Comparison of ENCODE assay signal across 27 cellular contexts in the genomic region with DNA sequence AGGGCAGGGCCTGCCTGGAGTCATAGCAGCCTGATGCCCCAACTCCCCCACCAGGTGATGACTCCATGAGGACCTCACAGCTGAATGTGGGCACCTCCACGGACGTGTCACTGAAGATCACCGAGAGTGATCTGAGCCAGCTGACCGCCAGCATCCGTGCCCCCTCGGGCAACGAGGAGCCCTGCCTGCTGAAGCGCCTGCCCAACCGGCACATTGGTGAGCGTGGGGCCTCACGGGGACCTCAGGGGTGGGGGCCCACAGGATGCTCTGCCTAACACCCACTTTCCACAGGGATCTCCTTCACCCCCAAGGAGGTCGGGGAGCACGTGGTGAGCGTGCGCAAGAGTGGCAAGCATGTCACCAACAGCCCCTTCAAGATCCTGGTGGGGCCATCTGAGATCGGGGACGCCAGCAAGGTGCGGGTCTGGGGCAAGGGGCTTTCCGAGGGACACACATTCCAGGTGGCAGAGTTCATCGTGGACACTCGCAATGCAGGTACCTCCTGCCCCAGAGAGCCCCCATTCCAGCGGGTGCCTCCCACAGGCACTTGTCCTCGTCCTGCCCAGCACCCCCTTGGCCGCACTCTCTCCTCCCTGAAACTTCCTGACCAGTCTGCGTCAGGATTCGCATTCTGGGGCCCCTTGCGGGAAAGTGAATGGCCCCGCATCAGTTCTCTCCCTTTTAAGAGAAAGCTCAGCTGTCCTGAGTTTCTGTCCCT. TPM values are rescaled to one million over a fixed set of nuclear protein-coding genes. Genes with fewer than 3 reads are reported as not detected.
"Had no signal": no experiment of that assay in that cellular context is flagged by ENCODE, and none has a peak within 500 bp of the region (broad histone marks: within the 10 kb centered on the region; RNA-seq: fewer than 3 reads in every experiment).

No MANE protein-coding gene starts in this region.

- H3K27me3 Mint-ChIP-seq: stimulated activated naive CD8-positive, alpha-beta T cell treated with anti-CD3 and anti-CD28 coated beads, Interleukin-15, Interleukin-2, amounts not matched to agents 100 ng/mL and 50 ng/mL, for 24 hours had no signal

- H3K27me3 ChIP-seq: heart left ventricle, pancreas, right atrium auricular region, suprapubic skin, transverse colon, upper lobe of right lung, uterus had no signal

- H3K27ac Mint-ChIP-seq: effector memory CD8-positive, alpha-beta T cell; immature natural killer cell; natural killer cell; stimulated activated naive B cell treated with anti-CD40 and anti-IgM and Interleukin-4, amounts not matched to agents 10 μg/mL and 1 μg/mL and 100 μg/mL, for 72 hours; stimulated activated naive CD8-positive, alpha-beta T cell treated with anti-CD3 and anti-CD28 coated beads, Interleukin-15, Interleukin-2, amounts not matched to agents 100 ng/mL and 50 ng/mL, for 24 hours had no signal

- H3K4me3 ChIP-seq: heart left ventricle, lower lobe of right lung, pancreas, right atrium auricular region, skin epidermis, spleen, suprapubic skin, transverse colon, upper lobe of right lung, uterus had no signal

- H3K9me3 ChIP-seq: heart left ventricle, lower lobe of right lung, pancreas, right atrium auricular region, spleen, suprapubic skin, transverse colon, upper lobe of right lung, uterus had no signal

- FAIRE-seq: endometrium, frontal cortex, pancreas had no signal

- H3K9me3 Mint-ChIP-seq: effector memory CD8-positive, alpha-beta T cell; immature natural killer cell; natural killer cell; stimulated activated naive B cell treated with anti-CD40 and anti-IgM and Interleukin-4, amounts not matched to agents 10 μg/mL and 1 μg/mL and 100 μg/mL, for 72 hours; stimulated activated naive CD8-positive, alpha-beta T cell treated with anti-CD3 and anti-CD28 coated beads, Interleukin-15, Interleukin-2, amounts not matched to agents 100 ng/mL and 50 ng/mL, for 24 hours had no signal

- H3K36me3 ChIP-seq: lower lobe of right lung, pancreas, spleen, transverse colon, upper lobe of right lung, uterus had no signal

- DNase-seq: cerebellar nuclear complex; cortex of kidney; effector memory CD8-positive, alpha-beta T cell; erythroblast; heart left ventricle; hypothalamus; immature natural killer cell; islet precursor cell; left ventricle myocardium superior; lower lobe of right lung; natural killer cell; occipital lobe; pancreas; spleen; stimulated activated naive B cell treated with anti-CD40 and anti-IgM and Interleukin-4, amounts not matched to agents 10 μg/mL and 1 μg/mL and 100 μg/mL, for 72 hours; transverse colon; upper lobe of right lung; uterus had no signal

- H3K4me1 ChIP-seq: lower lobe of right lung, pancreas, right atrium auricular region, spleen, upper lobe of right lung had no signal

- H3K4me3 Mint-ChIP-seq: effector memory CD8-positive, alpha-beta T cell; immature natural killer cell; natural killer cell; stimulated activated naive B cell treated with anti-CD40 and anti-IgM and Interleukin-4, amounts not matched to agents 10 μg/mL and 1 μg/mL and 100 μg/mL, for 72 hours; stimulated activated naive CD8-positive, alpha-beta T cell treated with anti-CD3 and anti-CD28 coated beads, Interleukin-15, Interleukin-2, amounts not matched to agents 100 ng/mL and 50 ng/mL, for 24 hours had no signal

- H3K4me1 Mint-ChIP-seq: immature natural killer cell; natural killer cell; stimulated activated naive B cell treated with anti-CD40 and anti-IgM and Interleukin-4, amounts not matched to agents 10 μg/mL and 1 μg/mL and 100 μg/mL, for 72 hours had no signal

- H3K27ac ChIP-seq: lower lobe of right lung, pancreas, right atrium auricular region, skin epidermis, spleen, suprapubic skin, transverse colon, upper lobe of right lung, uterus had no signal

- ATAC-seq: effector memory CD8-positive, alpha-beta T cell; heart left ventricle; left ventricle myocardium superior; lower lobe of right lung; natural killer cell; pancreas; sciatic nerve; stimulated activated naive B cell treated with anti-CD40 and anti-IgM and Interleukin-4, amounts not matched to agents 10 μg/mL and 1 μg/mL and 100 μg/mL, for 72 hours; upper lobe of right lung had no signal

- H3K36me3 Mint-ChIP-seq: immature natural killer cell; natural killer cell; stimulated activated naive B cell treated with anti-CD40 and anti-IgM and Interleukin-4, amounts not matched to agents 10 μg/mL and 1 μg/mL and 100 μg/mL, for 72 hours had no signal

RNA-seq across cellular contexts. Expression of gene FLNC, which starts 22.5 kb away (rescaled TPM):
- polyA plus RNA-seq: immature natural killer cell had no signal

RNA-seq across cellular contexts. Expression of gene KCP, which starts 57.8 kb away (rescaled TPM):
- total RNA-seq: dermis microvascular lymphatic vessel endothelial cell, fibroblast of villous mesenchyme, right atrium auricular region had no signal
